ENCODE assay signal across 8 cellular contexts in the genomic region with DNA sequence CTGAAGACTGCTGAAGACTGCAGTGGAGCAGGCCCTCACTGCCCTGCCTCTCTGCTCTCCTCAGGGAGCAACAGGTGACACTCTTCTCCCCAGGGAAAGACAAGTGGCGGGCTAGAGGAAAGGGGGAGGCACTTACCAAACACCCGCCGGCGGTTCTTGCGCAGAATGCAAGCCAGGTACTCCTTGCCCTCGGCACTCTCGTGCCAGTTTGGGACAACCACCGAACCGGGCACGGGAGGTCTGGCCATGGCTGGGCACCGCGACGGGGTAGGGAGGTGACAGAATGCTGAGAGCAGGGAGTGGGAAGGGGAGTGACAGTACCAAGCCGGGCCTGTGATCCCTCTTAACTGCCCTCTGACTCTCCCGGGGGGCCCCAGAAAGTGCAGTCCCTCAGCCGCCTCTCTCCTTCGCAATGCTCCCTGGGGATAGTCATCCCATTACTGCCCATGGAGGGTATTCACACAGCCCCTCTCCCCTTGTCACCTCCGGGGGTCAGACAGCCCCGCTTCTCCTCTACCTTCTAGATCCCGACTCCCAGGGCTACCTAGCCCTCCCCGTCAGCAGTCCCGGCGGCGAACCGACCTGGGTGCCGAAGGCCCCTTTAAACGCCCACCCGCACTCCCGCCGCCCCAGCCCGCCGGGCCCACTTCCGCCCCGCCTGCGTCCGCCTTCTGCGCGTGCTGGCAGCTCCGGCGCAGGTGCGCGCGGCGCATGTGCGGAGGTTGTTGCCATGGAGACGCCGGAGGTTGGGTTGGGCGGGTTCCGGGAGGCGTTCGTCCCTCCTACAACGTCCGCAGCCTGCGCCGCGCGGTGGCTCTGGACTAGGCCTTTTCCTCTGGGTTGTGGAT. TPM values are rescaled to one million over a fixed set of nuclear protein-coding genes. Genes with fewer than 3 reads are reported as not detected.
DNase-seq lines count a peak whose midpoint lies in the region; ATAC-seq and TF ChIP-seq lines count a peak whose summit lies in the region.

A gene with protein sequence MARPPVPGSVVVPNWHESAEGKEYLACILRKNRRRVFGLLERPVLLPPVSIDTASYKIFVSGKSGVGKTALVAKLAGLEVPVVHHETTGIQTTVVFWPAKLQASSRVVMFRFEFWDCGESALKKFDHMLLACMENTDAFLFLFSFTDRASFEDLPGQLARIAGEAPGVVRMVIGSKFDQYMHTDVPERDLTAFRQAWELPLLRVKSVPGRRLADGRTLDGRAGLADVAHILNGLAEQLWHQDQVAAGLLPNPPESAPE (minus strand): TSS at position 689 of the 848 bp plus-strand sequence. CDS start 441 bp downstream, at position 248.

- H3K36me3 ChIP-seq in cardiac muscle cell (no peaks in the 10 kb centered on the region), trophoblast cell (ENCODE audit: control insufficient read depth in 1 of 2, insufficient read depth in 2 of 2, low read length in 2 of 2) (no peaks in the 10 kb centered on the region), transverse colon (no peaks in the 10 kb centered on the region)

- peaks cover 22% of the 10 kb centered on the region for H3K4me1 Mint-ChIP-seq in activated naive CD8-positive, alpha-beta T cell treated with anti-CD3 and anti-CD28 coated beads, Interleukin-2, amount 10 ng/mL, durations not matched to agents 7 days and 5 days

- no peak within 1 kb of the TSS for H3K23ac ChIP-seq in trophoblast cell (ENCODE audit: low read length)

- H3K4me1 ChIP-seq in cardiac muscle cell (ENCODE audit: low read depth) (no peaks in the 10 kb centered on the region), trophoblast cell (ENCODE audit: control insufficient read depth in 1 of 2, insufficient read depth in 2 of 2, low read length in 2 of 2) (peaks cover 0 to 6% of the 10 kb centered on the region in 2 experiments), transverse colon (peaks cover 6 to 18% (median 16%) of the 10 kb centered on the region in 4 donors)

- H3K36me3 Mint-ChIP-seq in activated naive CD8-positive, alpha-beta T cell treated with anti-CD3 and anti-CD28 coated beads, Interleukin-2, amount 10 ng/mL, durations not matched to agents 7 days and 5 days, result no peaks in the 10 kb centered on the region

- H2BK12ac ChIP-seq in trophoblast cell (ENCODE audit: low read length), result no peak within 1 kb of the TSS

- no peak within 1 kb of the TSS for H3K14ac ChIP-seq in trophoblast cell (ENCODE audit: low read length)

- peak within 1 kb of the TSS; percentile 93 for H3K4me3 Mint-ChIP-seq in activated naive CD8-positive, alpha-beta T cell treated with anti-CD3 and anti-CD28 coated beads, Interleukin-2, amount 10 ng/mL, durations not matched to agents 7 days and 5 days

- peak within 1 kb of the TSS; percentile 83 for H3K4me3 ChIP-seq in GM08714 (ENCODE audit: low read length)
- H3K4me3 ChIP-seq in cardiac muscle cell, result peak within 1 kb of the TSS; percentile 66
- H3K4me3 ChIP-seq in trophoblast cell (ENCODE audit: low read depth, low read length), result peak within 1 kb of the TSS; percentile 78
- peak within 1 kb of the TSS; percentile 38 to 66 (median 61) for H3K4me3 ChIP-seq in transverse colon

- H3K79me1 ChIP-seq in trophoblast cell (ENCODE audit: low read length), result no peaks in the 10 kb centered on the region

- peak; percentile 75 for TF ChIP-seq POLR2A in transverse colon (IDR thresholded peaks at IDR 0.05)

- intact Hi-C loops in transverse colon (cut with DNase I; ENCODE audit: low total_unique reads), result no loop called here

- no peaks in the 10 kb centered on the region for H3K27me3 Mint-ChIP-seq in activated naive CD8-positive, alpha-beta T cell treated with anti-CD3 and anti-CD28 coated beads, Interleukin-2, amount 10 ng/mL, durations not matched to agents 7 days and 5 days

- TF ChIP-seq EP300 in transverse colon (IDR thresholded peaks at IDR 0.05; ENCODE audit: low read depth), result no peak

- H3K18ac ChIP-seq in trophoblast cell (ENCODE audit: low read length), result no peak within 1 kb of the TSS

- H3K4ac ChIP-seq in trophoblast cell (ENCODE audit: low read depth, low read length), result peak within 1 kb of the TSS; percentile 9

- H2AK5ac ChIP-seq in trophoblast cell (ENCODE audit: low read length), result no peak within 1 kb of the TSS

- H2BK5ac ChIP-seq in trophoblast cell (ENCODE audit: low read depth, low read length, poor library complexity), result no peak within 1 kb of the TSS

- H3K9me3 ChIP-seq in cardiac muscle cell (ENCODE audit: low read depth) (no peaks in the 10 kb centered on the region), trophoblast cell (ENCODE audit: insufficient read depth, low read depth, low read length) (no peaks in the 10 kb centered on the region), transverse colon (no peaks in the 10 kb centered on the region)

- H3K79me2 ChIP-seq in trophoblast cell (ENCODE audit: control insufficient read depth, insufficient read depth, low read length, poor library complexity), result peaks cover 1% of the 10 kb centered on the region

- H2AFZ ChIP-seq in trophoblast cell (ENCODE audit: insufficient read depth, low read length, poor library complexity), result peak within 1 kb of the TSS; percentile 81

- DNase-seq in NCI-H1105 (lab: John Stamatoyannopoulos, UW), result peak; percentile 97
- DNase-seq in SKM-1 treated with dmso at 0.1 percent for 144 hours (lab: John Stamatoyannopoulos, UW; ENCODE audit: unreplicated experiment), result peak; percentile 88
- peak; percentile 97 for DNase-seq in activated naive CD8-positive, alpha-beta T cell treated with anti-CD3 and anti-CD28 coated beads, Interleukin-2, amount 10 ng/mL, durations not matched to agents 7 days and 5 days
- DNase-seq in cardiac muscle cell (ENCODE audit: low read depth in 1 of 2, low spot score in 1 of 2), result peak; percentile 95 to 97
- DNase-seq in trophoblast cell, result peak; percentile 92 to 97
- peak; percentile 98 for DNase-seq in transverse colon

- H3K9ac ChIP-seq in trophoblast cell (ENCODE audit: low read length), result peak within 1 kb of the TSS; percentile 71

- POLR2A ChIA-PET in activated naive CD8-positive, alpha-beta T cell treated with anti-CD3 and anti-CD28 coated beads, Interleukin-2, amount 10 ng/mL, durations not matched to agents 7 days and 5 days (lab: Charles Lee), result interaction anchor here (1.4 to 3.0 kb wide), 3 partner anchors 20 to 30 kb away, joined by 7 to 12 read pairs (median 9); no protein-coding TSS in a partner anchor

- peak within 1 kb of the TSS; percentile 70 for H4K12ac ChIP-seq in trophoblast cell (ENCODE audit: low read depth, low read length)

- H3K9me3 Mint-ChIP-seq in activated naive CD8-positive, alpha-beta T cell treated with anti-CD3 and anti-CD28 coated beads, Interleukin-2, amount 10 ng/mL, durations not matched to agents 7 days and 5 days, result no peaks in the 10 kb centered on the region

- WGBS in trophoblast cell (ENCODE audit: extremely low coverage, insufficient coverage, insufficient read length), result no CpG with 5 or more reads among the region's 57 CpGs
- WGBS in transverse colon (ENCODE audit: low coverage in 1 of 2), 2 donors, result 1% methylated on average over 50 of the region's 57 CpGs; no CpG with 5 or more reads in 1 of the 2 donors

- peak within 1 kb of the TSS; percentile 17 for H2BK120ac ChIP-seq in trophoblast cell (ENCODE audit: insufficient read depth, low read length, poor library complexity)

- peak within 1 kb of the TSS; percentile 50 for H4K91ac ChIP-seq in trophoblast cell (ENCODE audit: low read depth, low read length)

- peak within 1 kb of the TSS; percentile 91 for H3K4me2 ChIP-seq in trophoblast cell (ENCODE audit: low read length)

- peak; percentile 77 for ATAC-seq in HG02623 (IDR thresholded peaks at IDR 0.05; ENCODE audit: unreplicated experiment)
- peak; percentile 90 for ATAC-seq in activated naive CD8-positive, alpha-beta T cell treated with anti-CD3 and anti-CD28 coated beads, Interleukin-2, amount 10 ng/mL, durations not matched to agents 7 days and 5 days (ENCODE audit: low read depth)

- peak within 1 kb of the TSS; percentile 59 for H3K27ac ChIP-seq in cardiac muscle cell
- H3K27ac ChIP-seq in trophoblast cell (ENCODE audit: low read depth, low read length), result no peak within 1 kb of the TSS
- H3K27ac ChIP-seq in transverse colon, result peak within 1 kb of the TSS; percentile 86 to 92 (median 86)

- in situ Hi-C loops in transverse colon (cut with MboI; ENCODE audit: low pct_ligation_motif_present in 1 of 4, low pct_unique_long_range_greater_than_20kb in 1 of 4, low sequenced_read_pairs in 3 of 4), result no loop called here

- TF ChIP-seq CTCF in cardiac muscle cell (IDR thresholded peaks at IDR 0.05; ENCODE audit: low read depth, low read length) (peak; percentile 5), transverse colon (IDR thresholded peaks at IDR 0.05) (peak in 1 of 5 experiments; percentile 32)

- H3K27me3 ChIP-seq in cardiac muscle cell (no peaks in the 10 kb centered on the region), trophoblast cell (ENCODE audit: insufficient read depth, low read length) (no peaks in the 10 kb centered on the region), transverse colon (no peaks in the 10 kb centered on the region)

- peak within 1 kb of the TSS; percentile 84 for H4K8ac ChIP-seq in trophoblast cell (ENCODE audit: low read depth, low read length)

- peak within 1 kb of the TSS; percentile 87 for H3K27ac Mint-ChIP-seq in activated naive CD8-positive, alpha-beta T cell treated with anti-CD3 and anti-CD28 coated beads, Interleukin-2, amount 10 ng/mL, durations not matched to agents 7 days and 5 days

RNA-seq across cellular contexts. Expression of the gene that starts here (rescaled TPM):
- 1 to 10 TPM; 6.8 to 7.3 TPM for total RNA-seq in activated naive CD8-positive, alpha-beta T cell treated with anti-CD3 and anti-CD28 coated beads, Interleukin-2, amount 10 ng/mL, durations not matched to agents 7 days and 5 days
- 20.5 and 26.5 TPM in 2 replicates for total RNA-seq in cardiac muscle cell
- 7.2 and 9.1 TPM in 2 replicates for polyA plus RNA-seq in cardiac muscle cell
- polyA plus RNA-seq in trophoblast cell (2013), result 1.8 and 4.1 TPM in 2 replicates
- total RNA-seq in transverse colon, result 10 to 100 TPM in 1 of 4 donors, 1 to 10 TPM in 2, under 1 TPM in 1; 0.60 to 12.3 (median 4.3) TPM
